ENCODE assay signal across 8 cellular contexts in genomic region chr7:36279251-36279925, GRCh38.
DNase-seq lines count a peak whose midpoint lies in the region; ATAC-seq and TF ChIP-seq lines count a peak whose summit lies in the region.

No MANE protein-coding gene starts in this region.

- in situ Hi-C loops in GM13976 (cut with MboI; ENCODE audit: low sequenced_read_pairs, unreplicated experiment) = no loop called here
- in situ Hi-C loops in brain microvascular endothelial cell (cut with HindIII; ENCODE audit: low pct_ligation_motif_present, low sequenced_read_pairs) = no loop called here

- H3K9me3 ChIP-seq in mesodermal cell (ENCODE audit: control insufficient read depth, low read length) = no peaks in the 10 kb centered on the region

- H3K36me3 ChIP-seq in mesodermal cell (ENCODE audit: control insufficient read depth, insufficient read depth, low read length) (no peaks in the 10 kb centered on the region), brain microvascular endothelial cell (replicated peaks) (no peaks in the 10 kb centered on the region)

- 89 to 91% methylated on average over 7 of the region's 9 CpGs for WGBS in mesodermal cell (ENCODE audit: insufficient coverage in 2 of 2), 2 experiments

- peak; percentile 65 for ATAC-seq in GM21528 (IDR thresholded peaks at IDR 0.05; ENCODE audit: low FRiP score, unreplicated experiment)
- peak; percentile 50 for ATAC-seq in HG03575 (IDR thresholded peaks at IDR 0.05; ENCODE audit: extremely low read depth, insufficient number of reproducible peaks, low FRiP score, unreplicated experiment)

- H3K4me3 ChIP-seq in mesodermal cell (ENCODE audit: extremely low read depth, insufficient read depth, low read length, poor library complexity, severe bottlenecking) = no peak overlapping the region
- no peak overlapping the region for H3K4me3 ChIP-seq in brain microvascular endothelial cell (ENCODE audit: low read depth, low read length)

- peak overlapping the region; percentile 29 for H3K27ac ChIP-seq in mesodermal cell (ENCODE audit: low read depth, low read length, severe bottlenecking)
- H3K27ac ChIP-seq in brain microvascular endothelial cell = no peak overlapping the region

- no peaks in the 10 kb centered on the region for H3K27me3 ChIP-seq in brain microvascular endothelial cell (replicated peaks)

- no peak for TF ChIP-seq CTCF in GM13976 (IDR thresholded peaks at IDR 0.05; ENCODE audit: borderline replicate concordance, control extremely low read depth, extremely low read depth, insufficient read depth, missing control alignments)
- no peak for TF ChIP-seq CTCF in brain microvascular endothelial cell (IDR thresholded peaks at IDR 0.05; ENCODE audit: low read depth, low read length, missing control alignments)

- peak; percentile 63 for DNase-seq in GM13976 (ENCODE audit: low spot score)
- DNase-seq in brain microvascular endothelial cell = no peak
- no peak for DNase-seq in posterior vena cava (ENCODE audit: low spot score)
- no peak for DNase-seq in NCI-H2227 (lab: John Stamatoyannopoulos, UW; ENCODE audit: unreplicated experiment)
- DNase-seq in cerebellar nuclear complex (lab: John Stamatoyannopoulos, UW) = no peak

- H3K4me1 ChIP-seq in mesodermal cell (ENCODE audit: control insufficient read depth, insufficient read depth, low read length, poor library complexity, severe bottlenecking) = peaks cover 38% of the 10 kb centered on the region

- intact Hi-C loops in posterior vena cava (cut with DNase I) = loop anchor here in 1 of 2 donors (5.0 kb wide), 1 partner anchor 37 kb away; no protein-coding TSS in a partner anchor
